1 cellular context compared by ENCODE assay signal in the genomic region with DNA sequence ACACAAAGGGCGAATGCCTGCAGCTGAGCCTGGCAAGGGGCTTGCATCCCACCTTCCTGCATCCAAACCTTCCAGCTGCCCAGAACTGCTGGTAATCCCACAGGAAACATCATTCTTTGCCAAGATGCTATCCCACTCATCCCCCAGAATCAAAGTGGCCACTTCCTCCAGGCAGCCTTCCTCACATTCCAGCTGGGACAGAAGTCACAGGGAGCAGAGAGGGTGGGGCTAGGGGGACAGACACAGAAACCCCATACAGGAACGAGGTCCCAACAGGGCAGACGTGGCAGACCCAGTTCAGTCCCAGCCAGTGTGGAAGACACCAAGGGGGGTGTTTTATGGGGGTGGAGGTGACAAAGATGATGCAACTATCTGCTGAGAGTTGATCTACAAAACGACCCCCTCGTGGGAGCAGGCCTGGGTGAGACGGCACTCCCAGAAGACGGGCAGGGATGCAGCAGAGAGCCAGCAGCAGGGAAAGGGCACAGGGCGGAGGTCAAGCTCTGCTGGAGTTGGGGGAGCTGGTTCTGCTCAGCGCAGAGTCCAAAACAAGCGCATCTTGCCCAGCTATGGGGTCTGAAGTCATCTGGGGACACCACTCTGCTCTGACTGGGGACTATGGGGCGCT.
TF ChIP-seq lines count a peak whose summit lies in the region.

No MANE protein-coding gene starts in this region.

TF ChIP-seq in IMR-90, 13 proteins besides CTCF, POLR2A, EP300 and RAD21:
- no peak for TF ChIP-seq NFE2L2 (IDR thresholded peaks at IDR 0.05; ENCODE audit: low read depth, low read length)
- peak; percentile 4; the same call in 1 of the 2 replicates for TF ChIP-seq CEBPB (IDR thresholded peaks at IDR 0.05; ENCODE audit: low read depth, low read length)
